1 cellular context compared by ENCODE assay signal in the genomic region with DNA sequence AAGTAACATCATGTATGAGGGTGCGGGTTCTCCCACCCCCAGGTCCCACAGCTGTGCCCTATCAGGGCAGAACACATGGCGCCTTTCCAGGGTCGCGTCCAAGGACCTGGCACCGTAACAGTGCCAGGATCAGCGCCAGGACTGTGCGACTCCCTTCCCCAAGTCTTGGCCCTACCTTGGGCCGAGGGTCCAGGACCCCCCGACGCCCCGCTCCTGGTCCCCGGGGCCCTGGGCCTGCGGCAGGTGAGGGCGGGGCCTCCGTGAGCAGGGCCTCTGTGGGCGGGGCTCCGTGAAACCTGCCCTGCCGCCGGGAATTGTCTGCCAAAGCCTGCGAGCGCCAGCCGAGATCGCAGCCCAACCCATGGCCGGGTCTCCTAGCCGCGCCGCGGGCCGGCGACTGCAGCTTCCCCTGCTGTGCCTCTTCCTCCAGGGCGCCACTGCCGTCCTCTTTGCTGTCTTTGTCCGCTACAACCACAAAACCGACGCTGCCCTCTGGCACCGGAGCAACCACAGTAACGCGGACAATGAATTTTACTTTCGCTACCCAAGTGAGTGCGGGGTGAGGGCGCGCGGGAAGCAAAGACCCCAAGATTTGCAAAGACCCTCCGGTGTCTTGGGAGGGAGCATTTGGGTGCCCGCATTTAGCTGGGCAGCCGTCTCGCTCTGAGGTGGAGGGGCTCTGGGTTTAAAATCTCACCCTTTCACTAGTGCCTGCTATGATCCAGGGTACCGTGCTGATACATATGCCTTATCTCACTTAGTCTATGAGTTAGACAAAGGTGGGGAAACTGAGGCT.
A peak's percentile ranks its signal among the peaks of the same experiment; 100 is the strongest.
TF ChIP-seq lines count a peak whose summit lies in the region.

A gene with protein sequence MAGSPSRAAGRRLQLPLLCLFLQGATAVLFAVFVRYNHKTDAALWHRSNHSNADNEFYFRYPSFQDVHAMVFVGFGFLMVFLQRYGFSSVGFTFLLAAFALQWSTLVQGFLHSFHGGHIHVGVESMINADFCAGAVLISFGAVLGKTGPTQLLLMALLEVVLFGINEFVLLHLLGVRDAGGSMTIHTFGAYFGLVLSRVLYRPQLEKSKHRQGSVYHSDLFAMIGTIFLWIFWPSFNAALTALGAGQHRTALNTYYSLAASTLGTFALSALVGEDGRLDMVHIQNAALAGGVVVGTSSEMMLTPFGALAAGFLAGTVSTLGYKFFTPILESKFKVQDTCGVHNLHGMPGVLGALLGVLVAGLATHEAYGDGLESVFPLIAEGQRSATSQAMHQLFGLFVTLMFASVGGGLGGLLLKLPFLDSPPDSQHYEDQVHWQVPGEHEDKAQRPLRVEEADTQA (plus strand): TSS at position 323 of the 796 bp plus-strand sequence. CDS start 39 bp downstream, at position 362.

TF ChIP-seq in HepG2, 621 proteins besides CTCF, POLR2A, EP300 and RAD21 (continued from another document and continues in another):
- TF ChIP-seq, protein P1, sequence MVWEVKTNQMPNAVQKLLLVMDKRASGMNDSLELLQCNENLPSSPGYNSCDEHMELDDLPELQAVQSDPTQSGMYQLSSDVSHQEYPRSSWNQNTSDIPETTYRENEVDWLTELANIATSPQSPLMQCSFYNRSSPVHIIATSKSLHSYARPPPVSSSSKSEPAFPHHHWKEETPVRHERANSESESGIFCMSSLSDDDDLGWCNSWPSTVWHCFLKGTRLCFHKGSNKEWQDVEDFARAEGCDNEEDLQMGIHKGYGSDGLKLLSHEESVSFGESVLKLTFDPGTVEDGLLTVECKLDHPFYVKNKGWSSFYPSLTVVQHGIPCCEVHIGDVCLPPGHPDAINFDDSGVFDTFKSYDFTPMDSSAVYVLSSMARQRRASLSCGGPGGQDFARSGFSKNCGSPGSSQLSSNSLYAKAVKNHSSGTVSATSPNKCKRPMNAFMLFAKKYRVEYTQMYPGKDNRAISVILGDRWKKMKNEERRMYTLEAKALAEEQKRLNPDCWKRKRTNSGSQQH (CRISPR knock-in tag; IDR thresholded peaks at IDR 0.05; ENCODE audit: low read depth) = no peak; the same call in 1 of the 2 replicates
- TF ChIP-seq KAT7 (CRISPR knock-in tag; IDR thresholded peaks at IDR 0.05; ENCODE audit: borderline replicate concordance) (peak; percentile 74; the same call in 1 of the 2 replicates), TRIM24 (CRISPR knock-in tag; IDR thresholded peaks at IDR 0.05) (no peak), SIN3B (IDR thresholded peaks at IDR 0.05; ENCODE audit: low read length) (no peak), ARNT (IDR thresholded peaks at IDR 0.05) (no peak), NRL (CRISPR knock-in tag; IDR thresholded peaks at IDR 0.05; ENCODE audit: borderline replicate concordance) (peak; percentile 62; the same call in 1 of the 2 replicates), GPN1 (CRISPR knock-in tag; IDR thresholded peaks at IDR 0.05; ENCODE audit: borderline replicate concordance) (0 out of 2 replicates have a peak, but pooled peaks have one; percentile 42), ZFX (CRISPR knock-in tag; IDR thresholded peaks at IDR 0.05; ENCODE audit: low read depth) (peak; percentile 83), CCDC6 (CRISPR knock-in tag; IDR thresholded peaks at IDR 0.05) (0 out of 2 replicates have a peak, but pooled peaks have one; percentile 6), KAT2B (IDR thresholded peaks at IDR 0.05; ENCODE audit: borderline replicate concordance, low read depth, low read length) (no peak), KAT8 (CRISPR knock-in tag; IDR thresholded peaks at IDR 0.05) (peak; percentile 51; the same call in 1 of the 2 replicates), TAF1 (CRISPR knock-in tag; IDR thresholded peaks at IDR 0.05) (peak; percentile 99), JARID2 (CRISPR knock-in tag; IDR thresholded peaks at IDR 0.05; ENCODE audit: insufficient replicate concordance) (peak; percentile 41), SIN3A (IDR thresholded peaks at IDR 0.05; ENCODE audit: borderline replicate concordance, low read depth, low read length) (peak; percentile 73; the same call in 1 of the 2 replicates), MYC (CRISPR knock-in tag; IDR thresholded peaks at IDR 0.05; ENCODE audit: borderline replicate concordance) (peak; percentile 58; the same call in 1 of the 2 replicates), FOXM1 (CRISPR knock-in tag; IDR thresholded peaks at IDR 0.05) (no peak), POLR2AphosphoS2 (IDR thresholded peaks at IDR 0.05; ENCODE audit: low read depth, low read length) (no peak)
- TF ChIP-seq, protein P2, sequence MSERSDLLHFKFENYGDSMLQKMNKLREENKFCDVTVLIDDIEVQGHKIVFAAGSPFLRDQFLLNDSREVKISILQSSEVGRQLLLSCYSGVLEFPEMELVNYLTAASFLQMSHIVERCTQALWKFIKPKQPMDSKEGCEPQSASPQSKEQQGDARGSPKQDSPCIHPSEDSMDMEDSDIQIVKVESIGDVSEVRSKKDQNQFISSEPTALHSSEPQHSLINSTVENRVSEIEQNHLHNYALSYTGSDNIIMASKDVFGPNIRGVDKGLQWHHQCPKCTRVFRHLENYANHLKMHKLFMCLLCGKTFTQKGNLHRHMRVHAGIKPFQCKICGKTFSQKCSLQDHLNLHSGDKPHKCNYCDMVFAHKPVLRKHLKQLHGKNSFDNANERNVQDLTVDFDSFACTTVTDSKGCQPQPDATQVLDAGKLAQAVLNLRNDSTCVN (CRISPR knock-in tag; IDR thresholded peaks at IDR 0.05; ENCODE audit: borderline replicate concordance) = peak; percentile 61; the same call in 1 of the 2 replicates
- TF ChIP-seq, protein P3, sequence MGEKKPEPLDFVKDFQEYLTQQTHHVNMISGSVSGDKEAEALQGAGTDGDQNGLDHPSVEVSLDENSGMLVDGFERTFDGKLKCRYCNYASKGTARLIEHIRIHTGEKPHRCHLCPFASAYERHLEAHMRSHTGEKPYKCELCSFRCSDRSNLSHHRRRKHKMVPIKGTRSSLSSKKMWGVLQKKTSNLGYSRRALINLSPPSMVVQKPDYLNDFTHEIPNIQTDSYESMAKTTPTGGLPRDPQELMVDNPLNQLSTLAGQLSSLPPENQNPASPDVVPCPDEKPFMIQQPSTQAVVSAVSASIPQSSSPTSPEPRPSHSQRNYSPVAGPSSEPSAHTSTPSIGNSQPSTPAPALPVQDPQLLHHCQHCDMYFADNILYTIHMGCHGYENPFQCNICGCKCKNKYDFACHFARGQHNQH (CRISPR knock-in tag; IDR thresholded peaks at IDR 0.05) = peak; percentile 61; the same call in 1 of the 2 replicates
- TF ChIP-seq, protein P4, sequence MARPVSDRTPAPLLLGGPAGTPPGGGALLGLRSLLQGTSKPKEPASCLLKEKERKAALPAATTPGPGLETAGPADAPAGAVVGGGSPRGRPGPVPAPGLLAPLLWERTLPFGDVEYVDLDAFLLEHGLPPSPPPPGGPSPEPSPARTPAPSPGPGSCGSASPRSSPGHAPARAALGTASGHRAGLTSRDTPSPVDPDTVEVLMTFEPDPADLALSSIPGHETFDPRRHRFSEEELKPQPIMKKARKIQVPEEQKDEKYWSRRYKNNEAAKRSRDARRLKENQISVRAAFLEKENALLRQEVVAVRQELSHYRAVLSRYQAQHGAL (CRISPR knock-in tag; IDR thresholded peaks at IDR 0.05; ENCODE audit: not compliant biosample characterization) = peak; percentile 11
- TF ChIP-seq, protein P5, sequence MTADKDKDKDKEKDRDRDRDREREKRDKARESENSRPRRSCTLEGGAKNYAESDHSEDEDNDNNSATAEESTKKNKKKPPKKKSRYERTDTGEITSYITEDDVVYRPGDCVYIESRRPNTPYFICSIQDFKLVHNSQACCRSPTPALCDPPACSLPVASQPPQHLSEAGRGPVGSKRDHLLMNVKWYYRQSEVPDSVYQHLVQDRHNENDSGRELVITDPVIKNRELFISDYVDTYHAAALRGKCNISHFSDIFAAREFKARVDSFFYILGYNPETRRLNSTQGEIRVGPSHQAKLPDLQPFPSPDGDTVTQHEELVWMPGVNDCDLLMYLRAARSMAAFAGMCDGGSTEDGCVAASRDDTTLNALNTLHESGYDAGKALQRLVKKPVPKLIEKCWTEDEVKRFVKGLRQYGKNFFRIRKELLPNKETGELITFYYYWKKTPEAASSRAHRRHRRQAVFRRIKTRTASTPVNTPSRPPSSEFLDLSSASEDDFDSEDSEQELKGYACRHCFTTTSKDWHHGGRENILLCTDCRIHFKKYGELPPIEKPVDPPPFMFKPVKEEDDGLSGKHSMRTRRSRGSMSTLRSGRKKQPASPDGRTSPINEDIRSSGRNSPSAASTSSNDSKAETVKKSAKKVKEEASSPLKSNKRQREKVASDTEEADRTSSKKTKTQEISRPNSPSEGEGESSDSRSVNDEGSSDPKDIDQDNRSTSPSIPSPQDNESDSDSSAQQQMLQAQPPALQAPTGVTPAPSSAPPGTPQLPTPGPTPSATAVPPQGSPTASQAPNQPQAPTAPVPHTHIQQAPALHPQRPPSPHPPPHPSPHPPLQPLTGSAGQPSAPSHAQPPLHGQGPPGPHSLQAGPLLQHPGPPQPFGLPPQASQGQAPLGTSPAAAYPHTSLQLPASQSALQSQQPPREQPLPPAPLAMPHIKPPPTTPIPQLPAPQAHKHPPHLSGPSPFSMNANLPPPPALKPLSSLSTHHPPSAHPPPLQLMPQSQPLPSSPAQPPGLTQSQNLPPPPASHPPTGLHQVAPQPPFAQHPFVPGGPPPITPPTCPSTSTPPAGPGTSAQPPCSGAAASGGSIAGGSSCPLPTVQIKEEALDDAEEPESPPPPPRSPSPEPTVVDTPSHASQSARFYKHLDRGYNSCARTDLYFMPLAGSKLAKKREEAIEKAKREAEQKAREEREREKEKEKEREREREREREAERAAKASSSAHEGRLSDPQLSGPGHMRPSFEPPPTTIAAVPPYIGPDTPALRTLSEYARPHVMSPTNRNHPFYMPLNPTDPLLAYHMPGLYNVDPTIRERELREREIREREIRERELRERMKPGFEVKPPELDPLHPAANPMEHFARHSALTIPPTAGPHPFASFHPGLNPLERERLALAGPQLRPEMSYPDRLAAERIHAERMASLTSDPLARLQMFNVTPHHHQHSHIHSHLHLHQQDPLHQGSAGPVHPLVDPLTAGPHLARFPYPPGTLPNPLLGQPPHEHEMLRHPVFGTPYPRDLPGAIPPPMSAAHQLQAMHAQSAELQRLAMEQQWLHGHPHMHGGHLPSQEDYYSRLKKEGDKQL (CRISPR knock-in tag; IDR thresholded peaks at IDR 0.05; ENCODE audit: low read depth) = 0 out of 2 replicates have a peak, but pooled peaks have one; percentile 8
- TF ChIP-seq, protein P6, sequence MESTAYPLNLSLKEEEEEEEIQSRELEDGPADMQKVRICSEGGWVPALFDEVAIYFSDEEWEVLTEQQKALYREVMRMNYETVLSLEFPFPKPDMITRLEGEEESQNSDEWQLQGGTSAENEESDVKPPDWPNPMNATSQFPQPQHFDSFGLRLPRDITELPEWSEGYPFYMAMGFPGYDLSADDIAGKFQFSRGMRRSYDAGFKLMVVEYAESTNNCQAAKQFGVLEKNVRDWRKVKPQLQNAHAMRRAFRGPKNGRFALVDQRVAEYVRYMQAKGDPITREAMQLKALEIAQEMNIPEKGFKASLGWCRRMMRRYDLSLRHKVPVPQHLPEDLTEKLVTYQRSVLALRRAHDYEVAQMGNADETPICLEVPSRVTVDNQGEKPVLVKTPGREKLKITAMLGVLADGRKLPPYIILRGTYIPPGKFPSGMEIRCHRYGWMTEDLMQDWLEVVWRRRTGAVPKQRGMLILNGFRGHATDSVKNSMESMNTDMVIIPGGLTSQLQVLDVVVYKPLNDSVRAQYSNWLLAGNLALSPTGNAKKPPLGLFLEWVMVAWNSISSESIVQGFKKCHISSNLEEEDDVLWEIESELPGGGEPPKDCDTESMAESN (CRISPR knock-in tag; conservative IDR thresholded peaks at IDR 0.05) = peak; percentile 26; the same call in 1 of the 2 replicates
- TF ChIP-seq, protein P7, sequence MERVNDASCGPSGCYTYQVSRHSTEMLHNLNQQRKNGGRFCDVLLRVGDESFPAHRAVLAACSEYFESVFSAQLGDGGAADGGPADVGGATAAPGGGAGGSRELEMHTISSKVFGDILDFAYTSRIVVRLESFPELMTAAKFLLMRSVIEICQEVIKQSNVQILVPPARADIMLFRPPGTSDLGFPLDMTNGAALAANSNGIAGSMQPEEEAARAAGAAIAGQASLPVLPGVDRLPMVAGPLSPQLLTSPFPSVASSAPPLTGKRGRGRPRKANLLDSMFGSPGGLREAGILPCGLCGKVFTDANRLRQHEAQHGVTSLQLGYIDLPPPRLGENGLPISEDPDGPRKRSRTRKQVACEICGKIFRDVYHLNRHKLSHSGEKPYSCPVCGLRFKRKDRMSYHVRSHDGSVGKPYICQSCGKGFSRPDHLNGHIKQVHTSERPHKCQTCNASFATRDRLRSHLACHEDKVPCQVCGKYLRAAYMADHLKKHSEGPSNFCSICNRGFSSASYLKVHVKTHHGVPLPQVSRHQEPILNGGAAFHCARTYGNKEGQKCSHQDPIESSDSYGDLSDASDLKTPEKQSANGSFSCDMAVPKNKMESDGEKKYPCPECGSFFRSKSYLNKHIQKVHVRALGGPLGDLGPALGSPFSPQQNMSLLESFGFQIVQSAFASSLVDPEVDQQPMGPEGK (CRISPR knock-in tag; IDR thresholded peaks at IDR 0.05) = peak; percentile 35; the same call in 1 of the 2 replicates
